8 cellular contexts compared by ENCODE assay signal in genomic region chr10:118459642-118460193, GRCh38.
DNase-seq lines count a peak whose midpoint lies in the region; ATAC-seq and TF ChIP-seq lines count a peak whose summit lies in the region.

No MANE protein-coding gene starts in this region.

- intact Hi-C loops in ascending aorta (cut with DNase I): loop anchor here (10.0 kb wide), 1 partner anchor 965 kb away; no protein-coding TSS in a partner anchor
- intact Hi-C loops in gastrocnemius medialis (cut with DNase I; ENCODE audit: low total_unique reads): no loop called here

- no peak overlapping the region for H3K27ac ChIP-seq in ascending aorta
- no peak overlapping the region for H3K27ac ChIP-seq in gastrocnemius medialis

- no peaks in the 10 kb centered on the region for H3K36me3 ChIP-seq in ascending aorta
- no peaks in the 10 kb centered on the region for H3K36me3 ChIP-seq in gastrocnemius medialis

- no peak overlapping the region for H3K4me3 ChIP-seq in ascending aorta
- no peak overlapping the region for H3K4me3 ChIP-seq in gastrocnemius medialis

- DNase-seq in GM10266 (ENCODE audit: extremely low spot score): peak; percentile 48
- peak; percentile 86 for DNase-seq in HEK293T (ENCODE audit: extremely low spot score)
- peak; percentile 33 for DNase-seq in NCI-H128 (lab: John Stamatoyannopoulos, UW; ENCODE audit: unreplicated experiment)
- DNase-seq in T-helper 9 cell: peak; percentile 13
- peak in 1 of 2 donors; percentile 70 for DNase-seq in ascending aorta (ENCODE audit: low spot score in 2 of 2)
- peak; percentile 22 for DNase-seq in hepatic stellate cell (ENCODE audit: low spot score)
- DNase-seq in gastrocnemius medialis: peak in 1 of 2 donors; percentile 28

- H3K4me1 ChIP-seq in ascending aorta: no peaks in the 10 kb centered on the region
- no peaks in the 10 kb centered on the region for H3K4me1 ChIP-seq in gastrocnemius medialis

- in situ Hi-C loops in gastrocnemius medialis (cut with MboI; ENCODE audit: low sequenced_read_pairs in 4 of 4): loop anchor here in 2 of 4 donors (25.0 kb wide), 1 partner anchor 972 kb away; no protein-coding TSS in a partner anchor

- peak; percentile 67 for TF ChIP-seq CTCF in GM10266 (IDR thresholded peaks at IDR 0.05; ENCODE audit: control insufficient read depth, insufficient read depth, low read depth, missing control alignments)
- peak in 2 of 3 experiments; percentile 49 to 68 for TF ChIP-seq CTCF in ascending aorta (IDR thresholded peaks at IDR 0.05)
- peak in 4 of 5 experiments; percentile 33 to 69 (median 51) for TF ChIP-seq CTCF in gastrocnemius medialis (IDR thresholded peaks at IDR 0.05 in 4 of 5, conservative IDR thresholded peaks at IDR 0.05 in 1 of 5)

- no peaks in the 10 kb centered on the region for H3K9me3 ChIP-seq in ascending aorta
- no peaks in the 10 kb centered on the region for H3K9me3 ChIP-seq in gastrocnemius medialis

- ATAC-seq in gastrocnemius medialis (peak; percentile 65 to 76), GM21526 (IDR thresholded peaks at IDR 0.05; ENCODE audit: low FRiP score, unreplicated experiment) (no peak)

- peaks cover 4% of the 10 kb centered on the region for H3K27me3 ChIP-seq in ascending aorta
- peaks cover 0 to 2% (median 0%) of the 10 kb centered on the region in 3 donors for H3K27me3 ChIP-seq in gastrocnemius medialis

- no peak for TF ChIP-seq POLR2A in gastrocnemius medialis (IDR thresholded peaks at IDR 0.05)

- POLR2A ChIA-PET in HEK293T (lab: Yijun Ruan, JAX): no interaction called here

- CTCF ChIA-PET in HEK293T (lab: Yijun Ruan, JAX): interaction anchor here (0.5 to 1.4 kb wide), 13 partner anchors 10 to 963 kb away, joined by 3 to 6 read pairs (median 3); no protein-coding TSS in a partner anchor

TF ChIP-seq in HEK293T, 16 proteins besides CTCF, POLR2A, EP300 and RAD21:
- TF ChIP-seq FOXA1 (IDR thresholded peaks at IDR 0.05): no peak
- no peak for TF ChIP-seq L3MBTL2 (conservative IDR thresholded peaks at IDR 0.05)
- TF ChIP-seq, protein P1, sequence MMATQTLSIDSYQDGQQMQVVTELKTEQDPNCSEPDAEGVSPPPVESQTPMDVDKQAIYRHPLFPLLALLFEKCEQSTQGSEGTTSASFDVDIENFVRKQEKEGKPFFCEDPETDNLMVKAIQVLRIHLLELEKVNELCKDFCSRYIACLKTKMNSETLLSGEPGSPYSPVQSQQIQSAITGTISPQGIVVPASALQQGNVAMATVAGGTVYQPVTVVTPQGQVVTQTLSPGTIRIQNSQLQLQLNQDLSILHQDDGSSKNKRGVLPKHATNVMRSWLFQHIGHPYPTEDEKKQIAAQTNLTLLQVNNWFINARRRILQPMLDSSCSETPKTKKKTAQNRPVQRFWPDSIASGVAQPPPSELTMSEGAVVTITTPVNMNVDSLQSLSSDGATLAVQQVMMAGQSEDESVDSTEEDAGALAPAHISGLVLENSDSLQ (IDR thresholded peaks at IDR 0.05): no peak
- no peak for TF ChIP-seq ELF4 (IDR thresholded peaks at IDR 0.05)
- TF ChIP-seq TARDBP (IDR thresholded peaks at IDR 0.05): no peak
- no peak for TF ChIP-seq BHLHE40 (IDR thresholded peaks at IDR 0.05; ENCODE audit: borderline replicate concordance)
- no peak for TF ChIP-seq FOXK2 (IDR thresholded peaks at IDR 0.05)
- no peak for TF ChIP-seq SUZ12 (IDR thresholded peaks at IDR 0.05)
- no peak for TF ChIP-seq ZNF384 (IDR thresholded peaks at IDR 0.05)
- TF ChIP-seq LEF1 (IDR thresholded peaks at IDR 0.05; ENCODE audit: borderline replicate concordance): no peak
- no peak for TF ChIP-seq FOXM1 (IDR thresholded peaks at IDR 0.05; ENCODE audit: borderline replicate concordance)
- TF ChIP-seq SP1 (IDR thresholded peaks at IDR 0.05): no peak
- no peak for TF ChIP-seq ARNT (IDR thresholded peaks at IDR 0.05)
- no peak for TF ChIP-seq NFRKB (IDR thresholded peaks at IDR 0.05)
- TF ChIP-seq HDGF (IDR thresholded peaks at IDR 0.05; ENCODE audit: borderline replicate concordance): no peak
- no peak for TF ChIP-seq CTBP1 (IDR thresholded peaks at IDR 0.05; ENCODE audit: borderline replicate concordance)
